ENCODE assay signal across 8 cellular contexts in genomic region chr19:55654323-55654832, GRCh38. TPM values are rescaled to one million over a fixed set of nuclear protein-coding genes. Genes with fewer than 3 reads are reported as not detected.
DNase-seq lines count a peak whose midpoint lies in the region; FAIRE-seq and TF ChIP-seq lines count a peak whose summit lies in the region.

No MANE protein-coding gene starts in this region.

- H3K9me3 Mint-ChIP-seq in activated naive CD4-positive, alpha-beta T cell treated with anti-CD3 and anti-CD28 coated beads, Interleukin-2, amount 10 ng/mL, durations not matched to agents 7 days and 5 days, result no peaks in the 10 kb centered on the region
- H3K9me3 Mint-ChIP-seq in neural progenitor cell, result no peaks in the 10 kb centered on the region

- intact Hi-C loops in stomach (cut with DNase I; ENCODE audit: low total_unique reads), result no loop called here

- CTCF ChIA-PET in activated naive CD4-positive, alpha-beta T cell treated with anti-CD3 and anti-CD28 coated beads, Interleukin-2, amount 10 ng/mL, durations not matched to agents 7 days and 5 days (lab: Charles Lee), result interaction anchor here (0.6 to 1.2 kb wide), 9 partner anchors 9 to 679 kb away, joined by 3 to 7 read pairs (median 3); no protein-coding TSS in a partner anchor

- H3K4me3 ChIP-seq in HFF-Myc (replicated peaks; ENCODE audit: low read depth, low read length) (peak overlapping the region; percentile 75), SJSA1 (peak overlapping the region; percentile 89), neural progenitor cell (peak overlapping the region; percentile 88), stomach (peak overlapping the region; percentile 68 to 96 (median 82))

- H3K27me3 ChIP-seq in SJSA1 (replicated peaks) (no peaks in the 10 kb centered on the region), neural progenitor cell (no peaks in the 10 kb centered on the region), stomach (no peaks in the 10 kb centered on the region)

- peaks cover 12% of the 10 kb centered on the region for H3F3A ChIP-seq in neural progenitor cell (ENCODE audit: low read depth)

- H3K36me3 ChIP-seq in SJSA1 (peaks cover 29% of the 10 kb centered on the region), neural progenitor cell (no peaks in the 10 kb centered on the region), stomach (peaks cover 4 to 37% (median 25%) of the 10 kb centered on the region in 4 donors)

- no peak for TF ChIP-seq EP300 in stomach (IDR thresholded peaks at IDR 0.05)

- TF ChIP-seq CTCF in HFF-Myc (IDR thresholded peaks at IDR 0.05; ENCODE audit: low read depth, low read length, missing control alignments), result no peak
- no peak for TF ChIP-seq CTCF in neural progenitor cell (IDR thresholded peaks at IDR 0.05)
- no peak for TF ChIP-seq CTCF in stomach (IDR thresholded peaks at IDR 0.05)

- peaks cover 4% of the 10 kb centered on the region for H3K27me3 Mint-ChIP-seq in activated naive CD4-positive, alpha-beta T cell treated with anti-CD3 and anti-CD28 coated beads, Interleukin-2, amount 10 ng/mL, durations not matched to agents 7 days and 5 days
- H3K27me3 Mint-ChIP-seq in neural progenitor cell (ENCODE audit: insufficient read depth, low read depth), result peaks cover 7% of the 10 kb centered on the region

- peak overlapping the region; percentile 93 for H2AFZ ChIP-seq in neural progenitor cell (replicated peaks)

- FAIRE-seq in G401.6 (lab: Jason Lieb, UNC), result peak; percentile 99

- peak overlapping the region; percentile 95 for H3K9ac ChIP-seq in neural progenitor cell

- H3K9me3 ChIP-seq in SJSA1 (replicated peaks), result no peaks in the 10 kb centered on the region
- no peaks in the 10 kb centered on the region for H3K9me3 ChIP-seq in neural progenitor cell (ENCODE audit: low read depth)
- H3K9me3 ChIP-seq in stomach, result no peaks in the 10 kb centered on the region

- peaks cover 48% of the 10 kb centered on the region for H3K4me1 Mint-ChIP-seq in activated naive CD4-positive, alpha-beta T cell treated with anti-CD3 and anti-CD28 coated beads, Interleukin-2, amount 10 ng/mL, durations not matched to agents 7 days and 5 days
- H3K4me1 Mint-ChIP-seq in neural progenitor cell, result peaks cover 32% of the 10 kb centered on the region

- peak overlapping the region; percentile 92 for H3K27ac Mint-ChIP-seq in activated naive CD4-positive, alpha-beta T cell treated with anti-CD3 and anti-CD28 coated beads, Interleukin-2, amount 10 ng/mL, durations not matched to agents 7 days and 5 days
- peak overlapping the region; percentile 99 for H3K27ac Mint-ChIP-seq in neural progenitor cell

- DNase-seq in HFF-Myc (ENCODE audit: extremely low read depth, low read depth) (peak; percentile 99), MV-4-11 (lab: John Stamatoyannopoulos, UW) (peak; percentile 100), SJSA1 (ENCODE audit: low read depth in 1 of 2, low spot score in 2 of 2) (peak; percentile 99), foreskin melanocyte (peak; percentile 99), neural progenitor cell (ENCODE audit: low spot score) (peak; percentile 100), stomach (peak; percentile 100)
- DNase-seq in activated naive CD4-positive, alpha-beta T cell treated with anti-CD3 and anti-CD28 coated beads, Interleukin-2, amount 10 ng/mL, durations not matched to agents 7 days and 5 days, result peak; percentile 100

- peak overlapping the region; percentile 78 for H3K4me3 Mint-ChIP-seq in activated naive CD4-positive, alpha-beta T cell treated with anti-CD3 and anti-CD28 coated beads, Interleukin-2, amount 10 ng/mL, durations not matched to agents 7 days and 5 days
- peak overlapping the region; percentile 95 for H3K4me3 Mint-ChIP-seq in neural progenitor cell

- peak overlapping the region; percentile 92 for H3K27ac ChIP-seq in SJSA1
- peak overlapping the region; percentile 91 for H3K27ac ChIP-seq in neural progenitor cell
- H3K27ac ChIP-seq in stomach, result peak overlapping the region; percentile 94 to 98 (median 97)

- peaks cover 20% of the 10 kb centered on the region for H3K36me3 Mint-ChIP-seq in activated naive CD4-positive, alpha-beta T cell treated with anti-CD3 and anti-CD28 coated beads, Interleukin-2, amount 10 ng/mL, durations not matched to agents 7 days and 5 days
- peaks cover 10% of the 10 kb centered on the region for H3K36me3 Mint-ChIP-seq in neural progenitor cell

- no peak for TF ChIP-seq POLR2A in stomach (IDR thresholded peaks at IDR 0.05)

- H3K4me1 ChIP-seq in SJSA1 (replicated peaks) (peaks cover 14% of the 10 kb centered on the region; the same call in 1 of the 2 replicates), neural progenitor cell (peaks cover 18% of the 10 kb centered on the region), stomach (peaks cover 44 to 67% (median 57%) of the 10 kb centered on the region in 4 donors)

- peaks cover 45% of the 10 kb centered on the region for H3K79me2 ChIP-seq in neural progenitor cell (ENCODE audit: low read depth)

- H3K4me2 ChIP-seq in neural progenitor cell, result peak overlapping the region; percentile 86

- 0% methylated on average over 45 to 49 of the region's 49 CpGs for WGBS in stomach, 5 donors

- peaks cover 38% of the 10 kb centered on the region for H4K20me1 ChIP-seq in neural progenitor cell (ENCODE audit: low read depth)

RNA-seq across cellular contexts. Expression of gene U2AF2, which starts 0.5 kb away (rescaled TPM):
- total RNA-seq in SJSA1 (2014; rRNA removed; shearing (Covaris generic)), result 137 and 183 TPM in 2 replicates
- 124 and 238 TPM in 2 replicates for total RNA-seq in neural progenitor cell (ENCODE audit: low replicate concordance)
- total RNA-seq in stomach, result 100 to 1,000 TPM in 4 of 5 donors, 10 to 100 TPM in 1; 70.5 to 463 (median 183) TPM
- polyA plus RNA-seq in stomach, result 10 to 100 TPM; 53.2 to 91.4 (median 62.2) TPM

RNA-seq across cellular contexts. Expression of gene CCDC106, which starts 6.4 kb away (rescaled TPM):
- total RNA-seq in SJSA1 (2014; rRNA removed; shearing (Covaris generic)), result 3.5 and 6.0 TPM in 2 replicates
- 7.6 and 24.9 TPM in 2 replicates for total RNA-seq in neural progenitor cell (ENCODE audit: low replicate concordance)
- total RNA-seq in stomach, result 10 to 100 TPM in 3 of 5 donors, 1 to 10 TPM in 2; 3.5 to 25.5 (median 13.4) TPM
- 10 to 100 TPM; 12.0 to 19.4 (median 14.1) TPM for polyA plus RNA-seq in stomach

RNA-seq across cellular contexts. Expression of gene ZNF581, which starts 10.9 kb away (rescaled TPM):
- 5.5 and 10.1 TPM in 2 replicates for total RNA-seq in SJSA1 (2014; rRNA removed; shearing (Covaris generic))
- total RNA-seq in neural progenitor cell (ENCODE audit: low replicate concordance) (12.2 and 32.4 TPM in 2 replicates), stomach (10 to 100 TPM in 1 of 5 donors, 1 to 10 TPM in 4; 2.2 to 14.5 (median 5.3) TPM)
- 10 to 100 TPM; 14.9 to 27.8 (median 21.2) TPM for polyA plus RNA-seq in stomach

RNA-seq across cellular contexts. Expression of gene ZNF580, which starts 13.6 kb away (rescaled TPM):
- total RNA-seq in SJSA1 (2014; rRNA removed; shearing (Covaris generic)), result 6.5 and 6.9 TPM in 2 replicates
- total RNA-seq in neural progenitor cell (ENCODE audit: low replicate concordance) (2.8 and 13.4 TPM in 2 replicates), stomach (10 to 100 TPM in 4 of 5 donors, not detected in 1; 10.6 to 55.0 (median 16.6) TPM)
- 10 to 100 TPM; 18.6 to 26.9 (median 21.5) TPM for polyA plus RNA-seq in stomach

RNA-seq across cellular contexts. Expression of gene EPN1, which starts 20.6 kb away (rescaled TPM):
- 67.7 and 103 TPM in 2 replicates for total RNA-seq in SJSA1 (2014; rRNA removed; shearing (Covaris generic))
- total RNA-seq in neural progenitor cell (ENCODE audit: low replicate concordance), result 16.1 and 75.0 TPM in 2 replicates
- total RNA-seq in stomach, result 100 to 1,000 TPM in 3 of 5 donors, 10 to 100 TPM in 2; 17.8 to 363 (median 184) TPM
- polyA plus RNA-seq in stomach, result 100 to 1,000 TPM in 2 of 3 donors, 10 to 100 TPM in 1; 74.6 to 213 (median 183) TPM

Comparison
In these comparisons a context has a peak if more than half of its experiments do, and no peak if none do; other contexts are left out.
1. Peak in every context shown above with its lines: DNase-seq, H3K4me3 ChIP-seq and H3K27ac ChIP-seq.